Comparison of ENCODE assay signal across 27 cellular contexts in genomic region chr2:180621366-180621765, GRCh38.
"Had no signal": no experiment of that assay in that cellular context is flagged by ENCODE, and none has a peak within 500 bp of the region (broad histone marks: within the 10 kb centered on the region; RNA-seq: fewer than 3 reads in every experiment).

No MANE protein-coding gene starts in this region.

- H3K27ac ChIP-seq: brain microvascular endothelial cell, Peyer's patch, RWPE1, WERI-Rb-1 had no signal

- FAIRE-seq: colon had no signal

- H3K4me1 Mint-ChIP-seq: activated CD4-positive, alpha-beta T cell treated with anti-CD3 and anti-CD28 coated beads, Interleukin-2, amount 10 ng/mL, durations not matched to agents 24 days and 14 days; activated naive CD4-positive, alpha-beta T cell treated with anti-CD3 and anti-CD28 coated beads, Interleukin-2, amount 10 ng/mL, durations not matched to agents 7 days and 5 days; activated naive CD8-positive, alpha-beta T cell treated with anti-CD3 and anti-CD28 coated beads, Interleukin-2, amount 50 U/mL, for 24 hours had no signal

- H3K27ac Mint-ChIP-seq: activated CD4-positive, alpha-beta T cell treated with anti-CD3 and anti-CD28 coated beads, Interleukin-2, amount 10 ng/mL, durations not matched to agents 24 days and 14 days; activated CD8-positive, alpha-beta T cell treated with anti-CD3 and anti-CD28 coated beads for 36 hours; activated naive CD4-positive, alpha-beta T cell treated with anti-CD3 and anti-CD28 coated beads, Interleukin-2, amount 10 ng/mL, durations not matched to agents 7 days and 5 days; activated naive CD8-positive, alpha-beta T cell; activated naive CD8-positive, alpha-beta T cell treated with anti-CD3 and anti-CD28 coated beads, Interleukin-2, amount 50 U/mL, for 24 hours; activated T-cell treated with anti-CD3 and anti-CD28 coated beads, Interleukin-2, amount 50 U/mL, for 72 hours had no signal

- H3K4me1 ChIP-seq: Peyer's patch had no signal

- H3K36me3 ChIP-seq: brain microvascular endothelial cell, MG63, Peyer's patch, WERI-Rb-1 had no signal

- H3K4me3 ChIP-seq: MG63, Peyer's patch had no signal

- H3K9me3 Mint-ChIP-seq: activated CD4-positive, alpha-beta T cell treated with anti-CD3 and anti-CD28 coated beads, Interleukin-2, amount 10 ng/mL, durations not matched to agents 24 days and 14 days; activated CD8-positive, alpha-beta T cell treated with anti-CD3 and anti-CD28 coated beads for 36 hours; activated naive CD4-positive, alpha-beta T cell treated with anti-CD3 and anti-CD28 coated beads, Interleukin-2, amount 10 ng/mL, durations not matched to agents 7 days and 5 days had no signal

- H3K27me3 Mint-ChIP-seq: activated CD4-positive, alpha-beta T cell treated with anti-CD3 and anti-CD28 coated beads, Interleukin-2, amount 10 ng/mL, durations not matched to agents 24 days and 14 days; activated naive CD4-positive, alpha-beta T cell treated with anti-CD3 and anti-CD28 coated beads, Interleukin-2, amount 10 ng/mL, durations not matched to agents 7 days and 5 days had no signal

- DNase-seq: activated CD4-positive, alpha-beta T cell treated with anti-CD3 and anti-CD28 coated beads, Interleukin-2, amount 10 ng/mL, durations not matched to agents 24 days and 14 days; activated CD4-positive, alpha-beta T cell treated with anti-CD3 and anti-CD28 coated beads, Interleukin-2, amount 50 U/mL, for 4 hours; activated CD4-positive, CD25-positive, alpha-beta regulatory T cell; activated CD8-positive, alpha-beta T cell treated with anti-CD3 and anti-CD28 coated beads for 36 hours; activated gamma-delta T cell treated with Interleukin-2 at 50 U/mL for 16 hours; activated naive CD4-positive, alpha-beta T cell treated with anti-CD3 and anti-CD28 coated beads, Interleukin-2, amount 10 ng/mL, durations not matched to agents 7 days and 5 days; activated naive CD8-positive, alpha-beta T cell treated with anti-CD3 and anti-CD28 coated beads, Interleukin-2, amount 50 U/mL, for 24 hours; activated T-cell treated with anti-CD3 and anti-CD28 coated beads, Interleukin-2, amount 50 U/mL, for 1 hour; activated T-cell treated with anti-CD3 and anti-CD28 coated beads, Interleukin-2, amount 50 U/mL, for 72 hours; anterior cingulate cortex; brain microvascular endothelial cell; central memory CD4-positive, alpha-beta T cell; Kasumi-1; MG63; NCI-H1048; NCI-H1694; NCI-H1930; NCI-H345; NCI-H524 treated with DMSO at 0.1 percent for 48 hours; Peyer's patch; SIG-M5; T1000; WERI-Rb-1 had no signal

- ATAC-seq: activated CD8-positive, alpha-beta T cell treated with anti-CD3 and anti-CD28 coated beads for 36 hours; activated naive CD8-positive, alpha-beta T cell treated with anti-CD3 and anti-CD28 coated beads, Interleukin-2, amount 50 U/mL, for 24 hours; activated T-cell treated with anti-CD3 and anti-CD28 coated beads, Interleukin-2, amount 50 U/mL, for 72 hours; Right ventricle myocardium inferior had no signal

- H3K4me3 Mint-ChIP-seq: activated CD4-positive, alpha-beta T cell treated with anti-CD3 and anti-CD28 coated beads, Interleukin-2, amount 10 ng/mL, durations not matched to agents 24 days and 14 days; activated CD8-positive, alpha-beta T cell treated with anti-CD3 and anti-CD28 coated beads for 36 hours; activated naive CD4-positive, alpha-beta T cell treated with anti-CD3 and anti-CD28 coated beads, Interleukin-2, amount 10 ng/mL, durations not matched to agents 7 days and 5 days; activated naive CD8-positive, alpha-beta T cell; activated naive CD8-positive, alpha-beta T cell treated with anti-CD3 and anti-CD28 coated beads, Interleukin-2, amount 50 U/mL, for 24 hours; activated T-cell treated with anti-CD3 and anti-CD28 coated beads, Interleukin-2, amount 50 U/mL, for 72 hours had no signal

- H3K27me3 ChIP-seq: brain microvascular endothelial cell, MG63, Peyer's patch had no signal

- H3K36me3 Mint-ChIP-seq: activated naive CD4-positive, alpha-beta T cell treated with anti-CD3 and anti-CD28 coated beads, Interleukin-2, amount 10 ng/mL, durations not matched to agents 7 days and 5 days; activated naive CD8-positive, alpha-beta T cell had no signal
